ENCODE assay signal across 8 cellular contexts in genomic region chr6:27592481-27593199, GRCh38.
DNase-seq lines count a peak whose midpoint lies in the region; ATAC-seq and TF ChIP-seq lines count a peak whose summit lies in the region.

No MANE protein-coding gene starts in this region.

- 1 to 2% methylated on average over 22 of the region's 22 CpGs for WGBS in testis, 2 donors

- TF ChIP-seq CTCF in BJ (IDR thresholded peaks at IDR 0.05; ENCODE audit: insufficient read depth, low read depth, low read length) (no peak), testis (IDR thresholded peaks at IDR 0.05) (no peak)

- DNase-seq in BJ (ENCODE audit: low read depth), result no peak
- DNase-seq in NCI-H146 treated with DMSO at 0.1 percent for 48 hours (lab: John Stamatoyannopoulos, UW; ENCODE audit: unreplicated experiment), result peak; percentile 75
- peak in 2 of 3 experiments; percentile 42 to 65 for DNase-seq in activated CD8-positive, alpha-beta memory T cell treated with anti-CD3 and anti-CD28 coated beads for 48 hours (ENCODE audit: low read depth in 2 of 3, low spot score in 2 of 3)
- peak; percentile 68 for DNase-seq in iPS-NIHi11 (ENCODE audit: low spot score)
- no peak for DNase-seq in testis

- H3K27ac ChIP-seq in testis, result no peak overlapping the region

- POLR2A ChIA-PET in BJ (lab: Charles Lee), result no interaction called here

- H3K9me3 ChIP-seq in testis, result no peaks in the 10 kb centered on the region

- intact Hi-C loops in testis (cut with DNase I; ENCODE audit: low total_unique reads), result no loop called here

- H3K36me3 ChIP-seq in BJ (ENCODE audit: control insufficient read depth, insufficient read depth, low read length) (no peaks in the 10 kb centered on the region), testis (ENCODE audit: low read depth, missing control alignments) (no peaks in the 10 kb centered on the region)

- peak; percentile 79 for ATAC-seq in GM18520 (IDR thresholded peaks at IDR 0.05; ENCODE audit: unreplicated experiment)
- peak; percentile 91 for ATAC-seq in HG02885 (IDR thresholded peaks at IDR 0.05; ENCODE audit: poor library complexity, unreplicated experiment)
- no peak for ATAC-seq in HG02763 (IDR thresholded peaks at IDR 0.05; ENCODE audit: unreplicated experiment)

- 0 out of 2 replicates have a peak, but pooled peaks cover 1% of the 10 kb centered on the region for H3K27me3 ChIP-seq in BJ (ENCODE audit: control insufficient read depth, insufficient read depth, low read length)
- no peaks in the 10 kb centered on the region for H3K27me3 ChIP-seq in testis

- H3K4me1 ChIP-seq in testis, result no peaks in the 10 kb centered on the region

- peak overlapping the region; percentile 29 for H3K4me3 ChIP-seq in BJ (ENCODE audit: low read depth, low read length)
- H3K4me3 ChIP-seq in testis, result peak overlapping the region; percentile 4 to 38

- no peak for TF ChIP-seq POLR2A in testis (IDR thresholded peaks at IDR 0.05)

- CTCF ChIA-PET in BJ (lab: Yijun Ruan, JAX), result interaction anchor here (0.6 kb wide), 1 partner anchor 1589 kb away, joined by 3 read pairs; no protein-coding TSS in a partner anchor

Comparison
In these comparisons a context has a peak if more than half of its experiments do, and no peak if none do; other contexts are left out.
1. DNase-seq: peak in NCI-H146 treated with DMSO at 0.1 percent for 48 hours (single experiment), activated CD8-positive, alpha-beta memory T cell treated with anti-CD3 and anti-CD28 coated beads for 48 hours (2 of 3) and iPS-NIHi11 (single experiment); none in BJ (single experiment) and testis (single experiment).